Comparison of ENCODE assay signal across 34 cellular contexts in the genomic region with DNA sequence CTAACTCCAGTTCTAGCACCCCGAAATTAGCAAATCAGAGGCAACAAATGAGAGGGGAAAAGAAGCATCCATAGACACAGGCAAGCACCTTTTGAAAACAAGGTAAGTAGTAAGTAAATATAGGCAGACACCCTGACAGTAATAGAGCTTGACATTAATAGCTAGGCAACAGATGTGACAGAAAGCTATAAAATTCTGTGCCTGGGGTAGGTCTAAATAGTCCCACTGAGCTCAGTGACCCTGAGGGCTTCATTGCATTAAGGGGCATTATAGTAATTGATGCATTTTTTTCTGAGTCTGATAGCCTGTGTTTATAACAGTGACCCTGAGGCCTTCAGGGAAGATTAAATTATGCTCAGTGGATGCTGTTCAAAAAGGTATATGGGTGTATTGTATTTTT.
DNase-seq lines count a peak whose midpoint lies in the region; ATAC-seq, FAIRE-seq and TF ChIP-seq lines count a peak whose summit lies in the region.
"Had no signal": no experiment of that assay in that cellular context is flagged by ENCODE, and none has a peak within 500 bp of the region (broad histone marks: within the 10 kb centered on the region; RNA-seq: fewer than 3 reads in every experiment).

No MANE protein-coding gene starts in this region.

- TF ChIP-seq RAD21 in A549 (conservative IDR thresholded peaks at IDR 0.05 in 1 of 2, IDR thresholded peaks at IDR 0.05 in 1 of 2) = no peak

- H3K36me3 Mint-ChIP-seq in activated CD4-positive, alpha-beta T cell treated with anti-CD3 and anti-CD28 coated beads, Interleukin-2, amount 10 ng/mL, durations not matched to agents 7 days and 5 days (ENCODE audit: low read depth) = no peaks in the 10 kb centered on the region
- H3K36me3 Mint-ChIP-seq in endothelial cell (ENCODE audit: low read depth, unreplicated experiment) = no peaks in the 10 kb centered on the region
- H3K36me3 Mint-ChIP-seq: activated naive CD8-positive, alpha-beta T cell treated with anti-CD3 and anti-CD28 coated beads, Interleukin-2, amount 10 ng/mL, durations not matched to agents 7 days and 5 days; CD8-positive, alpha-beta memory T cell had no signal

- FAIRE-seq in A549 (lab: Jason Lieb, UNC) = no peak
- FAIRE-seq: GM19239, K562 had no signal

- H3K27ac Mint-ChIP-seq in activated CD4-positive, alpha-beta T cell treated with anti-CD3 and anti-CD28 coated beads, Interleukin-2, amount 10 ng/mL, durations not matched to agents 7 days and 5 days = no peak overlapping the region
- no peak overlapping the region for H3K27ac Mint-ChIP-seq in endothelial cell (ENCODE audit: unreplicated experiment)
- H3K27ac Mint-ChIP-seq: activated CD4-positive, alpha-beta memory T cell treated with anti-CD3 and anti-CD28 coated beads, Interleukin-2, amount 10 ng/mL, durations not matched to agents 7 days and 5 days; activated naive CD8-positive, alpha-beta T cell treated with anti-CD3 and anti-CD28 coated beads, Interleukin-2, amount 10 ng/mL, durations not matched to agents 7 days and 5 days; activated T-helper 2 cell treated with anti-CD3 and anti-CD28 coated beads, Interferon-gamma antibody, Interleukin-2, Interleukin-4, amounts not matched to agents 10 μg/mL and 5 μg/mL and 100 μg/mL, durations not matched to agents 14 hours and 24 hours and 36 hours; CD8-positive, alpha-beta memory T cell; dendritic cell treated with granulocyte-macrophage colony-stimulating factor and Interleukin-4, amounts not matched to agents 40 ng/mL and 50 ng/mL, for 4 days; endodermal cell; H9; nephron had no signal

- peak overlapping the region in 1 of 2 experiments; percentile 66; a peak in 3 of 6 replicates for H3K27ac ChIP-seq in A549
- no peak overlapping the region for H3K27ac ChIP-seq in right lobe of liver
- H3K27ac ChIP-seq: esophagus muscularis mucosa, foreskin keratinocyte, heart right ventricle, SJSA1, tibial nerve had no signal

- intact Hi-C loops in right lobe of liver (cut with DNase I) = no loop called here

- H3K27me3 ChIP-seq in right lobe of liver = no peaks in the 10 kb centered on the region
- H3K27me3 ChIP-seq: BE2C, esophagus muscularis mucosa, foreskin keratinocyte, tibial nerve had no signal

- no peaks in the 10 kb centered on the region for H3K36me3 ChIP-seq in right lobe of liver
- H3K36me3 ChIP-seq: BE2C, esophagus muscularis mucosa, heart right ventricle, SJSA1, tibial nerve had no signal

- H3K4me3 ChIP-seq in A549 (no peak overlapping the region), right lobe of liver (no peak overlapping the region)
- H3K4me3 ChIP-seq: esophagus muscularis mucosa, heart right ventricle, K562, lung, SJSA1, smooth muscle cell, tibial nerve had no signal

- peaks cover 3% of the 10 kb centered on the region for H3K27me3 Mint-ChIP-seq in activated CD4-positive, alpha-beta T cell treated with anti-CD3 and anti-CD28 coated beads, Interleukin-2, amount 10 ng/mL, durations not matched to agents 7 days and 5 days
- no peaks in the 10 kb centered on the region for H3K27me3 Mint-ChIP-seq in endothelial cell (ENCODE audit: unreplicated experiment)

- no peaks in the 10 kb centered on the region for H3K4me1 Mint-ChIP-seq in activated CD4-positive, alpha-beta T cell treated with anti-CD3 and anti-CD28 coated beads, Interleukin-2, amount 10 ng/mL, durations not matched to agents 7 days and 5 days
- H3K4me1 Mint-ChIP-seq in endothelial cell (ENCODE audit: unreplicated experiment) = peaks cover 4% of the 10 kb centered on the region
- H3K4me1 Mint-ChIP-seq: activated CD4-positive, alpha-beta memory T cell treated with anti-CD3 and anti-CD28 coated beads, Interleukin-2, amount 10 ng/mL, durations not matched to agents 7 days and 5 days; activated naive CD8-positive, alpha-beta T cell treated with anti-CD3 and anti-CD28 coated beads, Interleukin-2, amount 10 ng/mL, durations not matched to agents 7 days and 5 days; CD8-positive, alpha-beta memory T cell; central memory CD8-positive, alpha-beta T cell; endodermal cell; H9 had no signal

- WGBS in A549 (ENCODE audit: missing lambda C conversion rate) = 91% methylated on average over 1 of the region's 1 CpG
- WGBS in right lobe of liver (ENCODE audit: insufficient coverage, low coverage, low lambda C conversion rate, missing lambda C conversion rate) = 10% methylated on average over 1 of the region's 1 CpG

- no peaks in the 10 kb centered on the region for H3K9me3 ChIP-seq in A549
- no peaks in the 10 kb centered on the region for H3K9me3 ChIP-seq in right lobe of liver
- H3K9me3 ChIP-seq: BE2C, esophagus muscularis mucosa, heart right ventricle, SJSA1, tibial nerve had no signal

- TF ChIP-seq CTCF in A549 (IDR thresholded peaks at IDR 0.05) = no peak
- no peak for TF ChIP-seq CTCF in endothelial cell (IDR thresholded peaks at IDR 0.05; ENCODE audit: unreplicated experiment)
- no peak for TF ChIP-seq CTCF in right lobe of liver (IDR thresholded peaks at IDR 0.05)

- no peak for TF ChIP-seq EP300 in A549 (IDR thresholded peaks at IDR 0.05)

- TF ChIP-seq POLR2A in A549 (IDR thresholded peaks at IDR 0.05; ENCODE audit: low read length) (no peak), right lobe of liver (IDR thresholded peaks at IDR 0.05) (no peak)

- peak overlapping the region; percentile 61; the same call in 1 of the 3 replicates for H3K4me2 ChIP-seq in A549
- H3K4me2 ChIP-seq: smooth muscle cell had no signal

- CTCF ChIA-PET in A549 (lab: Yijun Ruan, JAX) = no interaction called here
- CTCF ChIA-PET in activated CD4-positive, alpha-beta T cell treated with anti-CD3 and anti-CD28 coated beads, Interleukin-2, amount 10 ng/mL, durations not matched to agents 7 days and 5 days (lab: Charles Lee) = no interaction called here

- H3K4me1 ChIP-seq in A549 = peaks cover 37% of the 10 kb centered on the region
- H3K4me1 ChIP-seq in right lobe of liver = no peaks in the 10 kb centered on the region
- H3K4me1 ChIP-seq: BE2C, esophagus muscularis mucosa, heart right ventricle, SJSA1, tibial nerve had no signal

- ATAC-seq in A549 (no peak), right lobe of liver (no peak)
- ATAC-seq: activated CD4-positive, CD25-positive, alpha-beta regulatory T cell treated with anti-CD3 and anti-CD28 coated beads, Interleukin-2, amount 50 U/mL, for 24 hours; foreskin keratinocyte; heart right ventricle; K562 had no signal

- POLR2A ChIA-PET in A549 (lab: Yijun Ruan, JAX) = no interaction called here
- POLR2A ChIA-PET in activated CD4-positive, alpha-beta T cell treated with anti-CD3 and anti-CD28 coated beads, Interleukin-2, amount 10 ng/mL, durations not matched to agents 7 days and 5 days (lab: Charles Lee) = no interaction called here

- no peak for DNase-seq in A549 (ENCODE audit: low read depth in 1 of 2, low spot score in 1 of 2)
- peak; percentile 27 for DNase-seq in NCI-H1092 (lab: John Stamatoyannopoulos, UW)
- peak; percentile 43 for DNase-seq in NCI-H2171 (lab: John Stamatoyannopoulos, UW)
- DNase-seq in NCI-H82 (lab: John Stamatoyannopoulos, UW) = peak; percentile 95
- no peak for DNase-seq in activated CD4-positive, alpha-beta T cell treated with anti-CD3 and anti-CD28 coated beads, Interleukin-2, amount 10 ng/mL, durations not matched to agents 7 days and 5 days
- DNase-seq in endothelial cell (ENCODE audit: low spot score) = no peak
- DNase-seq in hypothalamus (lab: John Stamatoyannopoulos, UW) = no peak
- no peak for DNase-seq in right lobe of liver
- DNase-seq: ACHN; activated CD4-positive, alpha-beta memory T cell treated with anti-CD3 and anti-CD28 coated beads, Interleukin-2, amount 10 ng/mL, durations not matched to agents 7 days and 5 days; activated CD8-positive, alpha-beta memory T cell treated with anti-CD3 and anti-CD28 coated beads, Interleukin-2, amount 50 U/mL, for 48 hours; activated naive CD8-positive, alpha-beta T cell treated with anti-CD3 and anti-CD28 coated beads, Interleukin-2, amount 10 ng/mL, durations not matched to agents 7 days and 5 days; BE2C; CD8-positive, alpha-beta memory T cell; endodermal cell; foreskin keratinocyte; H9; heart right ventricle; NCI-H1694; NCI-H510A; RPMI8226; stimulated activated CD4-positive, alpha-beta T cell treated with anti-CD3 and anti-CD28 coated beads, Interleukin-1b, Interleukin-23, amount 100 ng/mL, for 48 hours had no signal

- H3K9me3 Mint-ChIP-seq in activated CD4-positive, alpha-beta T cell treated with anti-CD3 and anti-CD28 coated beads, Interleukin-2, amount 10 ng/mL, durations not matched to agents 7 days and 5 days = no peaks in the 10 kb centered on the region
- H3K9me3 Mint-ChIP-seq in endothelial cell (ENCODE audit: unreplicated experiment) = no peaks in the 10 kb centered on the region
- H3K9me3 Mint-ChIP-seq: activated CD4-positive, alpha-beta memory T cell treated with anti-CD3 and anti-CD28 coated beads, Interleukin-2, amount 10 ng/mL, durations not matched to agents 7 days and 5 days; activated naive CD8-positive, alpha-beta T cell treated with anti-CD3 and anti-CD28 coated beads, Interleukin-2, amount 10 ng/mL, durations not matched to agents 7 days and 5 days; activated T-helper 2 cell treated with anti-CD3 and anti-CD28 coated beads, Interferon-gamma antibody, Interleukin-2, Interleukin-4, amounts not matched to agents 10 μg/mL and 5 μg/mL and 100 μg/mL, durations not matched to agents 14 hours and 24 hours and 36 hours; CD8-positive, alpha-beta memory T cell; central memory CD8-positive, alpha-beta T cell; dendritic cell treated with granulocyte-macrophage colony-stimulating factor and Interleukin-4, amounts not matched to agents 40 ng/mL and 50 ng/mL, for 4 days; endodermal cell; H9; nephron had no signal

- no peak overlapping the region for H3K4me3 Mint-ChIP-seq in activated CD4-positive, alpha-beta T cell treated with anti-CD3 and anti-CD28 coated beads, Interleukin-2, amount 10 ng/mL, durations not matched to agents 7 days and 5 days
- no peak overlapping the region for H3K4me3 Mint-ChIP-seq in endothelial cell (ENCODE audit: unreplicated experiment)
- H3K4me3 Mint-ChIP-seq: activated CD4-positive, alpha-beta memory T cell treated with anti-CD3 and anti-CD28 coated beads, Interleukin-2, amount 10 ng/mL, durations not matched to agents 7 days and 5 days; activated naive CD8-positive, alpha-beta T cell treated with anti-CD3 and anti-CD28 coated beads, Interleukin-2, amount 10 ng/mL, durations not matched to agents 7 days and 5 days; CD8-positive, alpha-beta memory T cell; central memory CD8-positive, alpha-beta T cell; dendritic cell treated with granulocyte-macrophage colony-stimulating factor and Interleukin-4, amounts not matched to agents 40 ng/mL and 50 ng/mL, for 4 days; endodermal cell; H9; nephron had no signal

TF ChIP-seq in A549, 52 proteins besides CTCF, POLR2A, EP300 and RAD21 (continues in another document):
- TF ChIP-seq, protein P1, sequence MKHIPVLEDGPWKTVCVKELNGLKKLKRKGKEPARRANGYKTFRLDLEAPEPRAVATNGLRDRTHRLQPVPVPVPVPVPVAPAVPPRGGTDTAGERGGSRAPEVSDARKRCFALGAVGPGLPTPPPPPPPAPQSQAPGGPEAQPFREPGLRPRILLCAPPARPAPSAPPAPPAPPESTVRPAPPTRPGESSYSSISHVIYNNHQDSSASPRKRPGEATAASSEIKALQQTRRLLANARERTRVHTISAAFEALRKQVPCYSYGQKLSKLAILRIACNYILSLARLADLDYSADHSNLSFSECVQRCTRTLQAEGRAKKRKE (CRISPR knock-in tag; IDR thresholded peaks at IDR 0.05; ENCODE audit: low read depth) = no peak
- no peak for TF ChIP-seq EHMT2 (IDR thresholded peaks at IDR 0.05; ENCODE audit: low read depth)
- TF ChIP-seq HDAC2 (IDR thresholded peaks at IDR 0.05) = no peak

Comparison
In these comparisons a context has a peak if more than half of its experiments do, and no peak if none do; other contexts are left out.
1. DNase-seq: peak in NCI-H1092 (single experiment), NCI-H2171 (single experiment) and NCI-H82 (single experiment); none in A549 (0 of 2), activated CD4-positive, alpha-beta T cell treated with anti-CD3 and anti-CD28 coated beads, Interleukin-2, amount 10 ng/mL, durations not matched to agents 7 days and 5 days (single experiment), endothelial cell (single experiment), hypothalamus (0 of 51) and right lobe of liver (0 of 3).